7 cellular contexts compared by ENCODE assay signal in the genomic region with DNA sequence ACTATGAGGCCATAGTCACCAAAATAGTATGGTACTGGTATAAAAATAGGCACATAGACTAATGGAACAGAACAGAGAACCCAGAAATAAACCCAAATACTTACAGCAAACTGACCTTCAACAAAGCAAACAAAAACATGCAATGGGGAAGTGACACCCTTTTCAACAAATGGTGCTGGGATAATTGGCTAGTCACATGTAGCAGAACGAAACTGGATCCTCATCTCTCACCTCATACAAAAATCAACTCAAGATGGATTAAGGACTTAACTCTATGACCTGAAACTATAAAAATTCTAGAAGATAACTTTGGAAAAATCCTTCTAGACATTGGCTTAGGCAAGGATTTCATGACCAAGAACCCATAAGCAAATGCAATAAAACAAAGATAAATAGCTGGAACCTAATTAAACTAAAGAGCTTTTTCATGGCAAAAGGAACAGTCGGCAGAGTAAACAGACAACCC. TPM values are rescaled to one million over a fixed set of nuclear protein-coding genes. Genes with fewer than 3 reads are reported as not detected.
"Had no signal": no experiment of that assay in that cellular context is flagged by ENCODE, and none has a peak within 500 bp of the region (broad histone marks: within the 10 kb centered on the region; RNA-seq: fewer than 3 reads in every experiment).

No MANE protein-coding gene starts in this region.

RNA-seq across cellular contexts. Expression of a gene that starts 14.9 kb away (rescaled TPM):
- total RNA-seq: OCI-LY7 had no signal

RNA-seq across cellular contexts. Expression of a gene that starts 52.9 kb away (rescaled TPM):
- total RNA-seq: HepG2, IMR-90, OCI-LY7, PC-3, Right ventricle myocardium inferior, RPMI7951, SJCRH30 had no signal
- polyA plus RNA-seq: HepG2, IMR-90 had no signal
